2 cellular contexts compared by ENCODE assay signal in the genomic region with DNA sequence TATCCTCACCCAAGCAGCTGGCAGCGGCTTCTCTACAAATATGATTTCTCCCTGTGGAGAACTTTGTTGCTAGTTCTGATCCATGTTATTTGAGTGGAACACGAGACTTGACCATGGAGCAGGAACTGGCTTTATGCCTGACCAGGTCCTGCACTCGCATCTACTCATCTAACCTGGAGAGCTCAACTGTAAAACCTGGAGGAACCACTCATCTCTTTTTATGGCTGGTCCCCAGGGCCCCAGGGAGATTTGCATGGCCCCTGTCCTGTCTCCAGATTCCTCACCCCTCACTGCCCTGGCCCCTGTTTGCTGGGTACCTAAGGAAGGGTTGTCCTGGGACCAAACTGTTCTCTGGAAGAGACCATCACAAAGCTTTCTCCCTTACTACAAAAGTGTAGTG.
TF ChIP-seq lines count a peak whose summit lies in the region.

No MANE protein-coding gene starts in this region.

TF ChIP-seq in GM12878, 131 proteins besides CTCF, POLR2A, EP300 and RAD21 (continued from another document):
- TF ChIP-seq, protein P1, sequence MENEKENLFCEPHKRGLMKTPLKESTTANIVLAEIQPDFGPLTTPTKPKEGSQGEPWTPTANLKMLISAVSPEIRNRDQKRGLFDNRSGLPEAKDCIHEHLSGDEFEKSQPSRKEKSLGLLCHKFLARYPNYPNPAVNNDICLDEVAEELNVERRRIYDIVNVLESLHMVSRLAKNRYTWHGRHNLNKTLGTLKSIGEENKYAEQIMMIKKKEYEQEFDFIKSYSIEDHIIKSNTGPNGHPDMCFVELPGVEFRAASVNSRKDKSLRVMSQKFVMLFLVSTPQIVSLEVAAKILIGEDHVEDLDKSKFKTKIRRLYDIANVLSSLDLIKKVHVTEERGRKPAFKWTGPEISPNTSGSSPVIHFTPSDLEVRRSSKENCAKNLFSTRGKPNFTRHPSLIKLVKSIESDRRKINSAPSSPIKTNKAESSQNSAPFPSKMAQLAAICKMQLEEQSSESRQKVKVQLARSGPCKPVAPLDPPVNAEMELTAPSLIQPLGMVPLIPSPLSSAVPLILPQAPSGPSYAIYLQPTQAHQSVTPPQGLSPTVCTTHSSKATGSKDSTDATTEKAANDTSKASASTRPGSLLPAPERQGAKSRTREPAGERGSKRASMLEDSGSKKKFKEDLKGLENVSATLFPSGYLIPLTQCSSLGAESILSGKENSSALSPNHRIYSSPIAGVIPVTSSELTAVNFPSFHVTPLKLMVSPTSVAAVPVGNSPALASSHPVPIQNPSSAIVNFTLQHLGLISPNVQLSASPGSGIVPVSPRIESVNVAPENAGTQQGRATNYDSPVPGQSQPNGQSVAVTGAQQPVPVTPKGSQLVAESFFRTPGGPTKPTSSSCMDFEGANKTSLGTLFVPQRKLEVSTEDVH (IDR thresholded peaks at IDR 0.05; ENCODE audit: low read depth, partially characterized antibody), result no peak
- no peak for TF ChIP-seq TBL1XR1 (IDR thresholded peaks at IDR 0.05; ENCODE audit: low read depth, low read length)
- TF ChIP-seq CHD4 (IDR thresholded peaks at IDR 0.05), result no peak
- no peak for TF ChIP-seq MEF2B (IDR thresholded peaks at IDR 0.05; ENCODE audit: partially characterized antibody, poor library complexity, severe bottlenecking)
- no peak for TF ChIP-seq IKZF2 (IDR thresholded peaks at IDR 0.05)
- no peak for TF ChIP-seq BACH1 (IDR thresholded peaks at IDR 0.05; ENCODE audit: borderline replicate concordance)
- TF ChIP-seq MEF2A (IDR thresholded peaks at IDR 0.05; ENCODE audit: insufficient read depth, low read depth, low read length), result no peak
- no peak for TF ChIP-seq NR2C1 (IDR thresholded peaks at IDR 0.05)
- no peak for TF ChIP-seq FOXK2 (IDR thresholded peaks at IDR 0.05)
- TF ChIP-seq PML (IDR thresholded peaks at IDR 0.05; ENCODE audit: low read length), result no peak
- TF ChIP-seq, protein P2, sequence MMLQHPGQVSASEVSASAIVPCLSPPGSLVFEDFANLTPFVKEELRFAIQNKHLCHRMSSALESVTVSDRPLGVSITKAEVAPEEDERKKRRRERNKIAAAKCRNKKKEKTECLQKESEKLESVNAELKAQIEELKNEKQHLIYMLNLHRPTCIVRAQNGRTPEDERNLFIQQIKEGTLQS (IDR thresholded peaks at IDR 0.05; ENCODE audit: borderline replicate concordance, extremely low read depth, low read depth, low read length), result no peak
- TF ChIP-seq CREM (IDR thresholded peaks at IDR 0.05; ENCODE audit: low read depth), result no peak
TF ChIP-seq in GM12878: peak in this region for 0.

TF ChIP-seq in GM12891, 5 proteins besides CTCF, POLR2A, EP300 and RAD21 (continued from another document):
- TF ChIP-seq SPI1 (IDR thresholded peaks at IDR 0.05; ENCODE audit: low read depth, low read length), result no peak
